ENCODE assay signal across 12 cellular contexts in the genomic region with DNA sequence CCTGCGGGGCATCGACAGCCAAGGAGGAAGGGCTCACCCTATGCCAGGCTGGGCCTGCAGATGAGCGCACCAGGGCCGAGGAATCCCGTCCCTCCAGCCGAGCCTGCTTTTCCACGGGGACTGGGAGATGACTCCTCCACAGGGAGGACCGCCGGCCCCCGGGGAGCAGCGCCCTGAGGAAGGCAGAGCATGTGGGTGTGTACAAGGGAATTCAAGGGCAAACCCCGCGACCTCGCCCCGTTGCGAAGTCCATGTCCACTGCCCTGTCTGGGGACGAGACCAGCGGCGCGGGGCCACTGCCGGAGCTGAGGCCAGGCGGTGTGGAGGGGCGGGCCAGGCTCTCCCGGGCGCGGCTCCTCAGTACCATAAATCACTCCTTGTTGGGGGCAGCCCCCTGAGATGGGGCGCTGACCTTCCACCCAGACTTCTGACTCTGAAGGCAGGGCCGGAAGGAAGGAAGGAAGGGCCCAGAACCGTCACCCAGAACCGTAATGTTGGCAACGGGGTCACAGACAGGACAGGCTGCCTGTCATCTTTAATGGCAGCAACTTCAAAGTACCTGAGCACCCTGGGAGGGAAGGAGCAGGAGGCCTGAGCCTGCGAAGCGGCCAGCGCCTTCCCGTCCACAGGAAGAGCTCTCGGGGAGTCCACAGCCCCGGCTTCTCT. TPM values are rescaled to one million over a fixed set of nuclear protein-coding genes. Genes with fewer than 3 reads are reported as not detected.
DNase-seq lines count a peak whose midpoint lies in the region; ATAC-seq lines count a peak whose summit lies in the region.
"Had no signal": no experiment of that assay in that cellular context is flagged by ENCODE, and none has a peak within 500 bp of the region (broad histone marks: within the 10 kb centered on the region; RNA-seq: fewer than 3 reads in every experiment).

No MANE protein-coding gene starts in this region.

- H3K27ac Mint-ChIP-seq in T-helper 17 cell = peak overlapping the region; percentile 8

- ATAC-seq in T-helper 17 cell = peak; percentile 35
- no peak for ATAC-seq in HG02884 (IDR thresholded peaks at IDR 0.05; ENCODE audit: unreplicated experiment)

- peaks cover 57 to 100% (median 91%) of the 10 kb centered on the region in 11 experiments for H4K20me1 ChIP-seq in BLaER1 treated with 17β-estradiol and CSF1 and Interleukin-3, amounts not matched to agents 10 nM and 100 nM

- H3K27me3 Mint-ChIP-seq in T-helper 17 cell = no peaks in the 10 kb centered on the region
- H3K27me3 Mint-ChIP-seq: stimulated activated naive CD8-positive, alpha-beta T cell treated with anti-CD3 and anti-CD28 coated beads, Interleukin-15, Interleukin-2, amounts not matched to agents 100 ng/mL and 50 ng/mL, for 24 hours had no signal

- 0 out of 22 replicates have a peak, but pooled peaks cover 0 to 4% (median 0%) of the 10 kb centered on the region in 11 experiments for H3K9me3 ChIP-seq in BLaER1 treated with 17β-estradiol and CSF1 and Interleukin-3, amounts not matched to agents 10 nM and 100 nM (replicated peaks in 1 of 11)
- no peaks in the 10 kb centered on the region for H3K9me3 ChIP-seq in T-helper 17 cell (ENCODE audit: control insufficient read depth, low read length, poor library complexity, severe bottlenecking)

- peak overlapping the region; percentile 12 to 58 (median 40); a peak in 19 of 20 replicates for H3K4me3 ChIP-seq in BLaER1 treated with 17β-estradiol and CSF1 and Interleukin-3, amounts not matched to agents 10 nM and 100 nM
- peak overlapping the region; percentile 58 for H3K4me3 ChIP-seq in rectal smooth muscle tissue (ENCODE audit: low read length)
- H3K4me3 ChIP-seq: cardiac muscle cell had no signal

- H3K36me3 ChIP-seq in BLaER1 treated with 17β-estradiol and CSF1 and Interleukin-3, amounts not matched to agents 10 nM and 100 nM = peaks cover 30 to 98% (median 67%) of the 10 kb centered on the region in 11 experiments
- H3K36me3 ChIP-seq in rectal smooth muscle tissue (ENCODE audit: control insufficient read depth, insufficient read depth, low read length) = peaks cover 2% of the 10 kb centered on the region
- H3K36me3 ChIP-seq: cardiac muscle cell had no signal

- H3K4me2 ChIP-seq in BLaER1 treated with 17β-estradiol and CSF1 and Interleukin-3, amounts not matched to agents 10 nM and 100 nM = peak overlapping the region; percentile 84 to 98 (median 93)

- H3K4me1 ChIP-seq in BLaER1 treated with 17β-estradiol and CSF1 and Interleukin-3, amounts not matched to agents 10 nM and 100 nM = peaks cover 76 to 93% (median 87%) of the 10 kb centered on the region in 10 experiments
- peaks cover 2% of the 10 kb centered on the region for H3K4me1 ChIP-seq in rectal smooth muscle tissue (ENCODE audit: control insufficient read depth, insufficient read depth, low read length)

- H3K27ac ChIP-seq in BLaER1 treated with 17β-estradiol and CSF1 and Interleukin-3, amounts not matched to agents 10 nM and 100 nM = peak overlapping the region; percentile 63 to 86 (median 79)
- no peak overlapping the region for H3K27ac ChIP-seq in rectal smooth muscle tissue (ENCODE audit: low read depth, low read length)
- H3K27ac ChIP-seq: cardiac muscle cell had no signal

- DNase-seq in T-helper 17 cell (no peak), islet precursor cell (peak; percentile 80), NCI-H2196 (lab: John Stamatoyannopoulos, UW; ENCODE audit: unreplicated experiment) (no peak)
- no peak for DNase-seq in activated T-cell treated with anti-CD3 and anti-CD28 coated beads, Interleukin-2, amount 50 U/mL, for 1 hour
- no peak for DNase-seq in stimulated activated CD4-positive, alpha-beta T cell treated with anti-CD3 and anti-CD28 coated beads, Interleukin-2, amount 100 ng/mL, for 48 hours
- DNase-seq: hippocampal formation, NCI-H1417 had no signal

- no peaks in the 10 kb centered on the region for H3K27me3 ChIP-seq in BLaER1 treated with 17β-estradiol and CSF1 and Interleukin-3, amounts not matched to agents 10 nM and 100 nM
- H3K27me3 ChIP-seq in rectal smooth muscle tissue (ENCODE audit: control insufficient read depth, insufficient read depth, low read length) = no peaks in the 10 kb centered on the region
- H3K27me3 ChIP-seq: cardiac muscle cell had no signal

- peaks cover 19% of the 10 kb centered on the region for H3K4me1 Mint-ChIP-seq in T-helper 17 cell

- no peak overlapping the region for H3K4me3 Mint-ChIP-seq in T-helper 17 cell
- H3K4me3 Mint-ChIP-seq: stimulated activated naive CD8-positive, alpha-beta T cell treated with anti-CD3 and anti-CD28 coated beads, Interleukin-15, Interleukin-2, amounts not matched to agents 100 ng/mL and 50 ng/mL, for 24 hours had no signal

- peak overlapping the region; percentile 62 to 75 (median 71) for H3K9ac ChIP-seq in BLaER1 treated with 17β-estradiol and CSF1 and Interleukin-3, amounts not matched to agents 10 nM and 100 nM
- no peak overlapping the region for H3K9ac ChIP-seq in rectal smooth muscle tissue (ENCODE audit: low read length)

- no peaks in the 10 kb centered on the region for H3K36me3 Mint-ChIP-seq in T-helper 17 cell (ENCODE audit: low read depth)

RNA-seq across cellular contexts. Expression of a gene that starts 52.6 kb away (rescaled TPM):
- total RNA-seq in T-helper 17 cell = 10 to 100 TPM; 63.8 to 63.9 TPM
